12 cellular contexts compared by ENCODE assay signal in genomic region chr2:158795110-158795924, GRCh38. TPM values are rescaled to one million over a fixed set of nuclear protein-coding genes. Genes with fewer than 3 reads are reported as not detected.
DNase-seq lines count a peak whose midpoint lies in the region; ATAC-seq, FAIRE-seq and TF ChIP-seq lines count a peak whose summit lies in the region.
"Had no signal": no experiment of that assay in that cellular context is flagged by ENCODE, and none has a peak within 500 bp of the region (broad histone marks: within the 10 kb centered on the region; RNA-seq: fewer than 3 reads in every experiment).

A gene with protein sequence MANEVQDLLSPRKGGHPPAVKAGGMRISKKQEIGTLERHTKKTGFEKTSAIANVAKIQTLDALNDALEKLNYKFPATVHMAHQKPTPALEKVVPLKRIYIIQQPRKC (plus strand): TSS chr2:158795317. CDS start chr2:158795373, 56 bp downstream.

- no peak within 1 kb of the TSS for H3K27ac Mint-ChIP-seq in stimulated activated effector memory CD8-positive, alpha-beta T cell treated with anti-CD3 and anti-CD28 coated beads, Interleukin-12 subunit alpha, Interleukin-12 subunit beta, amount 100 ng/mL, for 72 hours
- H3K27ac Mint-ChIP-seq: T-cell had no signal

- no peaks in the 10 kb centered on the region for H3K9me3 ChIP-seq in left ventricle myocardium inferior (replicated peaks)
- H3K9me3 ChIP-seq: colonic mucosa had no signal

- DNase-seq in HTR-8/SVneo (ENCODE audit: insufficient read length, low spot score), result peak; percentile 27
- DNase-seq in NCI-H510A (lab: John Stamatoyannopoulos, UW), result peak; percentile 22
- DNase-seq in epithelial cell of esophagus (ENCODE audit: low read depth), result peak; percentile 39
- DNase-seq in stimulated activated effector memory CD8-positive, alpha-beta T cell treated with anti-CD3 and anti-CD28 coated beads, Interleukin-12 subunit alpha, Interleukin-12 subunit beta, amount 100 ng/mL, for 72 hours (ENCODE audit: low spot score in 2 of 2), result no peak
- no peak for DNase-seq in left ventricle myocardium inferior
- no peak for DNase-seq in activated CD4-positive, alpha-beta T cell treated with anti-CD3 and anti-CD28 coated beads for 1 hour
- DNase-seq: activated T-cell treated with anti-CD3 and anti-CD28 coated beads, Interleukin-2, amount 50 U/mL, for 4 hours; colonic mucosa had no signal

- no peaks in the 10 kb centered on the region for H3K36me3 ChIP-seq in left ventricle myocardium inferior
- H3K36me3 ChIP-seq: colonic mucosa had no signal

- peak; percentile 28 for ATAC-seq in stimulated activated effector memory CD8-positive, alpha-beta T cell treated with anti-CD3 and anti-CD28 coated beads, Interleukin-12 subunit alpha, Interleukin-12 subunit beta, amount 100 ng/mL, for 72 hours
- no peak for ATAC-seq in GM19324 (IDR thresholded peaks at IDR 0.05; ENCODE audit: low FRiP score, unreplicated experiment)
- ATAC-seq in HG02840 (IDR thresholded peaks at IDR 0.05; ENCODE audit: low FRiP score, unreplicated experiment), result no peak
- ATAC-seq: T-cell had no signal

- peaks cover 6% of the 10 kb centered on the region for H3K27me3 ChIP-seq in left ventricle myocardium inferior (ENCODE audit: low read depth)
- H3K27me3 ChIP-seq: colonic mucosa had no signal

- no peak within 1 kb of the TSS for H3K4me3 Mint-ChIP-seq in stimulated activated effector memory CD8-positive, alpha-beta T cell treated with anti-CD3 and anti-CD28 coated beads, Interleukin-12 subunit alpha, Interleukin-12 subunit beta, amount 100 ng/mL, for 72 hours
- H3K4me3 Mint-ChIP-seq: activated T-cell treated with anti-CD3 and anti-CD28 coated beads, Interleukin-2, amount 50 U/mL, for 4 hours; T-cell had no signal

- TF ChIP-seq CTCF in epithelial cell of esophagus (IDR thresholded peaks at IDR 0.05; ENCODE audit: insufficient read depth, low read depth, low read length, missing control alignments) (no peak), left ventricle myocardium inferior (IDR thresholded peaks at IDR 0.05; ENCODE audit: borderline replicate concordance) (no peak)

- no peaks in the 10 kb centered on the region for H3K36me3 Mint-ChIP-seq in stimulated activated effector memory CD8-positive, alpha-beta T cell treated with anti-CD3 and anti-CD28 coated beads, Interleukin-12 subunit alpha, Interleukin-12 subunit beta, amount 100 ng/mL, for 72 hours
- H3K36me3 Mint-ChIP-seq: T-cell had no signal

- FAIRE-seq in HTR-8/SVneo (lab: Jason Lieb, UNC), result peak; percentile 40

- no peak within 1 kb of the TSS for H3K27ac ChIP-seq in left ventricle myocardium inferior (replicated peaks)
- H3K27ac ChIP-seq: colonic mucosa, parathyroid adenoma had no signal

- no peaks in the 10 kb centered on the region for H3K4me1 ChIP-seq in left ventricle myocardium inferior
- H3K4me1 ChIP-seq: colonic mucosa, parathyroid adenoma had no signal

- H3K9me3 Mint-ChIP-seq in stimulated activated effector memory CD8-positive, alpha-beta T cell treated with anti-CD3 and anti-CD28 coated beads, Interleukin-12 subunit alpha, Interleukin-12 subunit beta, amount 100 ng/mL, for 72 hours, result no peaks in the 10 kb centered on the region
- H3K9me3 Mint-ChIP-seq: activated T-cell treated with anti-CD3 and anti-CD28 coated beads, Interleukin-2, amount 50 U/mL, for 4 hours; T-cell had no signal

- peak within 1 kb of the TSS; percentile 14 for H3K4me3 ChIP-seq in epithelial cell of esophagus (ENCODE audit: low read length)
- no peak within 1 kb of the TSS for H3K4me3 ChIP-seq in left ventricle myocardium inferior
- H3K4me3 ChIP-seq: colonic mucosa had no signal

- intact Hi-C loops in left ventricle myocardium inferior (cut with micrococcal nuclease), result no loop called here

- no peaks in the 10 kb centered on the region for H3K4me1 Mint-ChIP-seq in stimulated activated effector memory CD8-positive, alpha-beta T cell treated with anti-CD3 and anti-CD28 coated beads, Interleukin-12 subunit alpha, Interleukin-12 subunit beta, amount 100 ng/mL, for 72 hours

RNA-seq across cellular contexts. Expression of the gene that starts here (rescaled TPM):
- not detected for total RNA-seq in left ventricle myocardium inferior
- total RNA-seq: activated T-cell treated with anti-CD3 and anti-CD28 coated beads, Interleukin-2, amount 50 U/mL, for 4 hours; T-cell had no signal

Comparison
In these comparisons a context has a peak if more than half of its experiments do, and no peak if none do; other contexts are left out.
1. DNase-seq: peak in HTR-8/SVneo (single experiment), NCI-H510A (single experiment) and epithelial cell of esophagus (single experiment); none in stimulated activated effector memory CD8-positive, alpha-beta T cell treated with anti-CD3 and anti-CD28 coated beads, Interleukin-12 subunit alpha, Interleukin-12 subunit beta, amount 100 ng/mL, for 72 hours (0 of 2), left ventricle myocardium inferior (single experiment) and activated CD4-positive, alpha-beta T cell treated with anti-CD3 and anti-CD28 coated beads for 1 hour (single experiment).